8 cellular contexts compared by ENCODE assay signal in genomic region chr3:113746955-113747718, GRCh38. TPM values are rescaled to one million over a fixed set of nuclear protein-coding genes. Genes with fewer than 3 reads are reported as not detected.
DNase-seq lines count a peak whose midpoint lies in the region; ATAC-seq and TF ChIP-seq lines count a peak whose summit lies in the region.

TSS of gene ATP6V1A (plus strand) at chr3:113747035. CDS start at chr3:113778754, 31,719 bp downstream.

- no peaks in the 10 kb centered on the region for H3K36me3 ChIP-seq in IMR-90 (ENCODE audit: control insufficient read depth, insufficient read depth, low read length)
- no peaks in the 10 kb centered on the region for H3K36me3 ChIP-seq in mammary epithelial cell (ENCODE audit: insufficient read depth, low read length)
- H3K36me3 ChIP-seq in kidney epithelial cell (ENCODE audit: control insufficient read depth, insufficient read depth, low read length): no peaks in the 10 kb centered on the region

- peak within 1 kb of the TSS; percentile 84; the same call in 1 of the 2 replicates for H2AK5ac ChIP-seq in IMR-90 (ENCODE audit: low read depth, low read length)

- peaks cover 30% of the 10 kb centered on the region for H4K20me1 ChIP-seq in IMR-90 (ENCODE audit: insufficient read depth, low read length)
- peaks cover 5% of the 10 kb centered on the region for H4K20me1 ChIP-seq in mammary epithelial cell (ENCODE audit: insufficient read depth, low read length)

- 0% methylated on average over 5 of the region's 31 CpGs; no CpG with 5 or more reads in 1 of the 2 experiments for WGBS in IMR-90 (ENCODE audit: extremely low coverage in 2 of 2, insufficient read length in 1 of 2), 2 experiments
- WGBS in mammary epithelial cell (ENCODE audit: low coverage, missing lambda C conversion rate): 0% methylated on average over 17 of the region's 31 CpGs

- H4K91ac ChIP-seq in IMR-90 (ENCODE audit: insufficient read depth, low read depth, low read length): peak within 1 kb of the TSS; percentile 95

- H2BK15ac ChIP-seq in IMR-90 (ENCODE audit: low read depth, low read length): peak within 1 kb of the TSS; percentile 83; the same call in 2 of the 3 replicates

- peak within 1 kb of the TSS; percentile 98 for H2AFZ ChIP-seq in IMR-90 (replicated peaks; ENCODE audit: low read length, poor library complexity)
- peak within 1 kb of the TSS; percentile 88 for H2AFZ ChIP-seq in mammary epithelial cell (ENCODE audit: low read depth, low read length)

- H3K27me3 ChIP-seq in IMR-90 (ENCODE audit: control insufficient read depth, insufficient read depth, low read length) (no peaks in the 10 kb centered on the region), mammary epithelial cell (ENCODE audit: insufficient read depth, low read length) (no peaks in the 10 kb centered on the region), kidney epithelial cell (ENCODE audit: control insufficient read depth, insufficient read depth, low read length) (no peaks in the 10 kb centered on the region)

- H3K79me2 ChIP-seq in mammary epithelial cell (ENCODE audit: insufficient read depth, low read length): peaks cover 75% of the 10 kb centered on the region

- H2BK20ac ChIP-seq in IMR-90 (ENCODE audit: low read depth, low read length): peak within 1 kb of the TSS; percentile 40; the same call in 1 of the 2 replicates

- peak within 1 kb of the TSS; percentile 96 to 97 for H4K8ac ChIP-seq in IMR-90 (ENCODE audit: low read depth in 2 of 2, low read length in 2 of 2)

- CTCF ChIA-PET in IMR-90 (lab: Yijun Ruan, JAX) (no interaction called here), mammary epithelial cell (lab: Charles Lee; ENCODE audit: low non-redundant PET) (interaction anchor here (0.6 kb wide), 1 partner anchor 8 kb away, joined by 8 read pairs; no protein-coding TSS in a partner anchor)

- no peaks in the 10 kb centered on the region for H3K9me3 ChIP-seq in IMR-90 (ENCODE audit: control insufficient read depth, insufficient read depth, low read length)
- H3K9me3 ChIP-seq in mammary epithelial cell (replicated peaks; ENCODE audit: insufficient read depth, low read length): no peaks in the 10 kb centered on the region

- H3K9ac ChIP-seq in IMR-90 (ENCODE audit: low read depth, low read length) (peak within 1 kb of the TSS; percentile 92), mammary epithelial cell (ENCODE audit: insufficient read depth, low read length) (peak within 1 kb of the TSS; percentile 95)

- peak within 1 kb of the TSS; percentile 92 for H3K27ac ChIP-seq in IMR-90 (ENCODE audit: insufficient read depth, low read length)
- H3K27ac ChIP-seq in VCaP: peak within 1 kb of the TSS; percentile 98
- H3K27ac ChIP-seq in mammary epithelial cell (ENCODE audit: insufficient read depth, low read depth, low read length): peak within 1 kb of the TSS; percentile 97

- H3K79me1 ChIP-seq in IMR-90 (ENCODE audit: low read depth in 1 of 2, low read length in 2 of 2): peaks cover 3 to 47% of the 10 kb centered on the region in 2 experiments; a peak in 3 of 4 replicates

- TSS peak; percentile 47 for BruUV-seq in IMR-90 (replicated peaks; lab: Mats Ljungman, UMichigan)
- TSS peak; percentile 38 for BruUV-seq in mammary epithelial cell (replicated peaks; lab: Mats Ljungman, UMichigan)

- TF ChIP-seq POLR2A in IMR-90 (IDR thresholded peaks at IDR 0.05; ENCODE audit: low read depth, low read length): no peak

- peak within 1 kb of the TSS; percentile 90 for H3K23ac ChIP-seq in IMR-90 (ENCODE audit: low read depth, low read length)

- H3K4me2 ChIP-seq in IMR-90 (ENCODE audit: low read depth, low read length): peak within 1 kb of the TSS; percentile 93
- H3K4me2 ChIP-seq in mammary epithelial cell (ENCODE audit: insufficient read depth, low read depth, low read length): peak within 1 kb of the TSS; percentile 93

- intact Hi-C loops in IMR-90 (cut with micrococcal nuclease) (loop anchor here (2.0 to 10.0 kb wide), 5 partner anchors 26 to 692 kb away; partner anchors contain the start of genes CCDC191 and QTRT2), mammary epithelial cell (cut with micrococcal nuclease) (loop anchor here (2.0 to 10.0 kb wide), 3 partner anchors 50 to 972 kb away; partner anchors contain the start of gene USF3)

- POLR2A ChIA-PET in IMR-90 (lab: Charles Lee; ENCODE audit: unreplicated experiment): interaction anchor here (2.0 kb wide), 1 partner anchor 27 kb away, joined by 8 read pairs; no protein-coding TSS in a partner anchor

- peaks cover 4% of the 10 kb centered on the region; the same call in 1 of the 2 replicates for H3K4me1 ChIP-seq in IMR-90 (ENCODE audit: control insufficient read depth, insufficient read depth, low read length)
- H3K4me1 ChIP-seq in mammary epithelial cell (ENCODE audit: insufficient read depth, low read length): peaks cover 28% of the 10 kb centered on the region

- H3K4me3 ChIP-seq in IMR-90 (ENCODE audit: insufficient read depth, low read depth, low read length) (peak within 1 kb of the TSS; percentile 82), mammary epithelial cell (replicated peaks in 1 of 3; ENCODE audit: insufficient read depth in 1 of 3, low read depth in 2 of 3, low read length in 3 of 3) (peak within 1 kb of the TSS; percentile 62 to 97 (median 90)), kidney epithelial cell (ENCODE audit: low read depth, low read length) (peak within 1 kb of the TSS; percentile 62)

- peak within 1 kb of the TSS; percentile 83 for H3K18ac ChIP-seq in IMR-90 (ENCODE audit: low read depth, low read length)

- H2AK9ac ChIP-seq in IMR-90 (replicated peaks; ENCODE audit: low read depth, low read length, poor library complexity): peak within 1 kb of the TSS; percentile 96

- no peak for TF ChIP-seq RAD21 in IMR-90 (IDR thresholded peaks at IDR 0.05; ENCODE audit: low read length)

- peak; percentile 45 for ATAC-seq in GM21515 (IDR thresholded peaks at IDR 0.05; ENCODE audit: unreplicated experiment)
- peak; percentile 52 for ATAC-seq in IMR-90 (ENCODE audit: low read depth)

- TF ChIP-seq CTCF in IMR-90 (conservative IDR thresholded peaks at IDR 0.05; ENCODE audit: low read depth, low read length) (no peak), VCaP (conservative IDR thresholded peaks at IDR 0.05) (no peak), mammary epithelial cell (conservative IDR thresholded peaks at IDR 0.05 in 1 of 2, IDR thresholded peaks at IDR 0.05 in 1 of 2; ENCODE audit: extremely low read depth in 1 of 2, insufficient read depth in 1 of 2, low read depth in 1 of 2, low read length in 2 of 2) (no peak), kidney epithelial cell (IDR thresholded peaks at IDR 0.05; ENCODE audit: insufficient read depth, low read length, poor library complexity, severe bottlenecking) (no peak)

- peak within 1 kb of the TSS; percentile 91 for H2BK5ac ChIP-seq in IMR-90 (ENCODE audit: low read depth, low read length, poor library complexity, severe bottlenecking)

- DNase-seq in Daoy (ENCODE audit: low read depth) (peak; percentile 9), IMR-90 (no peak), mammary epithelial cell (no peak), kidney epithelial cell (ENCODE audit: low read depth) (no peak), GOT3 (lab: John Stamatoyannopoulos, UW) (no peak)
- DNase-seq in stimulated activated CD4-positive, alpha-beta T cell treated with anti-CD3 and anti-CD28 coated beads, Interleukin-1b, Interleukin-23, amount 100 ng/mL, for 4 hours (ENCODE audit: low read depth in 2 of 2): peak; percentile 49 to 51

- dilution Hi-C loops in IMR-90 (cut with HindIII; ENCODE audit: low sequenced_read_pairs, unreplicated experiment) (no loop called here), mammary epithelial cell (cut with HindIII; ENCODE audit: low sequenced_read_pairs) (no loop called here)

- H3K14ac ChIP-seq in IMR-90 (replicated peaks; ENCODE audit: low read depth, low read length): peak within 1 kb of the TSS; percentile 93

- H3K56ac ChIP-seq in IMR-90 (ENCODE audit: extremely low read depth, insufficient read depth, low read length): peak within 1 kb of the TSS; percentile 99

- H3K4ac ChIP-seq in IMR-90 (ENCODE audit: low read depth, low read length): peak within 1 kb of the TSS; percentile 90

- in situ Hi-C loops in IMR-90 (cut with MboI; ENCODE audit: low sequenced_read_pairs): no loop called here
- in situ Hi-C loops in mammary epithelial cell (cut with MboI; ENCODE audit: low sequenced_read_pairs in 2 of 2): loop anchor here in 1 of 2 donors (5.0 kb wide), 1 partner anchor 165 kb away; no protein-coding TSS in a partner anchor

- H3K9me1 ChIP-seq in IMR-90 (ENCODE audit: insufficient read depth, low read length): peaks cover 5% of the 10 kb centered on the region; the same call in 1 of the 2 replicates

- peak within 1 kb of the TSS; percentile 93 for H4K5ac ChIP-seq in IMR-90 (ENCODE audit: low read depth, low read length)

- H2BK120ac ChIP-seq in IMR-90 (ENCODE audit: low read depth, low read length): peak within 1 kb of the TSS; percentile 74

TF ChIP-seq in IMR-90, 13 proteins besides CTCF, POLR2A, EP300 and RAD21 (continues in another document):
- TF ChIP-seq SMC3 (IDR thresholded peaks at IDR 0.05; ENCODE audit: low read depth, low read length): no peak
- no peak for TF ChIP-seq BHLHE40 (IDR thresholded peaks at IDR 0.05; ENCODE audit: low read depth, low read length)
- peak; percentile 42; the same call in 1 of the 2 replicates for TF ChIP-seq USF2 (IDR thresholded peaks at IDR 0.05; ENCODE audit: low read depth, low read length)
- TF ChIP-seq MAFK (IDR thresholded peaks at IDR 0.05; ENCODE audit: low read depth, low read length): no peak
- TF ChIP-seq RCOR1 (IDR thresholded peaks at IDR 0.05; ENCODE audit: insufficient replicate concordance, low read length): no peak

RNA-seq across cellular contexts. Expression of gene ATP6V1A, which starts in this region (rescaled TPM):
- 45.7 and 47.3 TPM in 2 replicates for total RNA-seq in Daoy (2014; rRNA removed; shearing (Covaris generic))
- total RNA-seq in IMR-90 (2012; rRNA removed) (84.4 and 98.0 TPM in 2 replicates), mammary epithelial cell (100 to 1,000 TPM in 1 of 2 donors, 10 to 100 TPM in 1; 70.6 to 170 TPM), kidney epithelial cell (43.4 and 43.6 TPM in 2 replicates)
- polyA plus RNA-seq in IMR-90 (2012; rRNA removed) (12.1 and 15.1 TPM in 2 replicates), mammary epithelial cell (32.6 TPM)
- polyA plus RNA-seq in IMR-90 (2012; cell fraction: cytosol; rRNA removed): 5.3 and 6.9 TPM in 2 replicates
- 2.6 and 12.8 TPM in 2 replicates for polyA plus RNA-seq in IMR-90 (2012; cell fraction: nucleus; rRNA removed; ENCODE audit: low replicate concordance)
- polyA minus RNA-seq in mammary epithelial cell: 125 TPM

Comparison
In these comparisons a context has a peak if more than half of its experiments do, and no peak if none do; other contexts are left out.
1. DNase-seq: peak in Daoy (single experiment) and stimulated activated CD4-positive, alpha-beta T cell treated with anti-CD3 and anti-CD28 coated beads, Interleukin-1b, Interleukin-23, amount 100 ng/mL, for 4 hours (2 of 2); none in IMR-90 (single experiment), mammary epithelial cell (single experiment), kidney epithelial cell (single experiment) and GOT3 (single experiment).
2. Peak in every context shown above with its lines, with median percentiles within 50 percentile points of each other: H3K27ac ChIP-seq and H3K4me3 ChIP-seq.